8 cellular contexts compared by ENCODE assay signal in the genomic region with DNA sequence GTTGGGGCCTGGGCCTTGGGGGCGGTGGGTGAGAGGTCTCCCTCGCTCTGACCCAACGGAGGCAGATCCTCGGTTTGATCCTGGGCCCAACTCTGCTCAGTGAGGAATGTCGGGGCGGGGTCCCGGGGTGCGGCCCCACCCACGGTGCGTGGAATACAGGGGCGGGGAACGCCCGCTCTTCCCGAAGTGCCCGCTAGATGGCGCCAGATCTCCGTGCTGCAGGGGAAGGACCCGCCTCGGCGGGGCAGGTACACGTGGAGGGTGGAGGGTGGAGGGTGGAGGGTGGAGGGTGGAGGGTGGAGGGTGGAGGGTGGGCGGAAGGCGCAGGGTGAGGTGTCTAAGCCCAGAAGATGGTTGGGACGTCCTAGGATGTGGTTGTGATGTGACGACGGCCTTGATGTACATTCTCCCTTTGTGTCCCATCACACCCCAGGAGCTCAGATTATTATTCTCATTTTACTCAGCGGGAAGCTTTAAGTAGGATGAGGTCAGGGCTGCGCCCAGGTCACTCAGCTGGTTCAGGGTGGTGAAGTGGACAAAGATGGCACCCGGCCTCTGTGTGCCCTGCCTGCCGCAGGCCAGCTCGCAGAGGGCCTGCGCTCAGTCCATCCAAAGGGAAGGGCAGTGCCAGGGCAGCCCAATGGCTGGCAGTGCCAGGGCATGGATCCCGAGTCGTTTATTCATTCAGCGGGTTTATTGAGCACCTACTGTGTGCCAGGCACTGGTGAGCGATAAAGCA.
DNase-seq lines count a peak whose midpoint lies in the region; ATAC-seq lines count a peak whose summit lies in the region.

No MANE protein-coding gene starts in this region.

- H3K4me1 Mint-ChIP-seq in dendritic cell treated with granulocyte-macrophage colony-stimulating factor and Interleukin-4, amounts not matched to agents 40 ng/mL and 50 ng/mL, for 4 days (ENCODE audit: low read depth) = peaks cover 20% of the 10 kb centered on the region
- H3K4me1 Mint-ChIP-seq in memory B cell = peaks cover 37% of the 10 kb centered on the region

- no peaks in the 10 kb centered on the region for H3K36me3 Mint-ChIP-seq in dendritic cell treated with granulocyte-macrophage colony-stimulating factor and Interleukin-4, amounts not matched to agents 40 ng/mL and 50 ng/mL, for 4 days (ENCODE audit: low read depth)
- no peaks in the 10 kb centered on the region for H3K36me3 Mint-ChIP-seq in memory B cell

- H3K9me3 Mint-ChIP-seq in dendritic cell treated with granulocyte-macrophage colony-stimulating factor and Interleukin-4, amounts not matched to agents 40 ng/mL and 50 ng/mL, for 4 days = no peaks in the 10 kb centered on the region
- no peaks in the 10 kb centered on the region for H3K9me3 Mint-ChIP-seq in memory B cell

- peak overlapping the region; percentile 48 for H3K4me3 Mint-ChIP-seq in dendritic cell treated with granulocyte-macrophage colony-stimulating factor and Interleukin-4, amounts not matched to agents 40 ng/mL and 50 ng/mL, for 4 days
- peak overlapping the region; percentile 19 for H3K4me3 Mint-ChIP-seq in memory B cell

- in situ Hi-C loops in ACHN (cut with HindIII; ENCODE audit: low pct_ligation_motif_present, low pct_unique_long_range_greater_than_20kb, low sequenced_read_pairs) = no loop called here

- H3K27ac Mint-ChIP-seq in dendritic cell treated with granulocyte-macrophage colony-stimulating factor and Interleukin-4, amounts not matched to agents 40 ng/mL and 50 ng/mL, for 4 days = no peak overlapping the region
- peak overlapping the region; percentile 28 for H3K27ac Mint-ChIP-seq in memory B cell

- intact Hi-C loops in dendritic cell treated with granulocyte-macrophage colony-stimulating factor and Interleukin-4, amounts not matched to agents 40 ng/mL and 50 ng/mL, for 4 days (cut with micrococcal nuclease) = loop anchor here (1.0 to 10.0 kb wide), 4 partner anchors 64 to 246 kb away; a partner anchor contains a TSS

- peak; percentile 74 for DNase-seq in ACHN
- DNase-seq in NCI-H446 (lab: John Stamatoyannopoulos, UW) = peak; percentile 7 to 81
- peak; percentile 92 to 94 for DNase-seq in activated CD4-positive, alpha-beta T cell treated with anti-CD3 and anti-CD28 coated beads, Interleukin-2, amount 50 U/mL, for 48 hours
- peak; percentile 90 to 97 for DNase-seq in memory B cell (ENCODE audit: low spot score in 2 of 2)
- DNase-seq in stimulated activated CD8-positive, alpha-beta memory T cell treated with anti-CD3 and anti-CD28 coated beads, Interleukin-15, amount 100 ng/mL, for 48 hours (ENCODE audit: low read depth in 2 of 2) = peak; percentile 67

- ATAC-seq in GM18511 (IDR thresholded peaks at IDR 0.05; ENCODE audit: unreplicated experiment) = peak; percentile 76
- peak; percentile 77 for ATAC-seq in HG03039 (IDR thresholded peaks at IDR 0.05; ENCODE audit: unreplicated experiment)
- peak; percentile 85 for ATAC-seq in memory B cell (ENCODE audit: low read depth)

- H3K27me3 Mint-ChIP-seq in dendritic cell treated with granulocyte-macrophage colony-stimulating factor and Interleukin-4, amounts not matched to agents 40 ng/mL and 50 ng/mL, for 4 days = peaks cover 4% of the 10 kb centered on the region
- H3K27me3 Mint-ChIP-seq in memory B cell = no peaks in the 10 kb centered on the region

Comparison
In these comparisons a context has a peak if more than half of its experiments do, and no peak if none do; other contexts are left out.
1. Peak in every context shown above with its lines: DNase-seq and ATAC-seq.